ENCODE assay signal across 37 cellular contexts in the genomic region with DNA sequence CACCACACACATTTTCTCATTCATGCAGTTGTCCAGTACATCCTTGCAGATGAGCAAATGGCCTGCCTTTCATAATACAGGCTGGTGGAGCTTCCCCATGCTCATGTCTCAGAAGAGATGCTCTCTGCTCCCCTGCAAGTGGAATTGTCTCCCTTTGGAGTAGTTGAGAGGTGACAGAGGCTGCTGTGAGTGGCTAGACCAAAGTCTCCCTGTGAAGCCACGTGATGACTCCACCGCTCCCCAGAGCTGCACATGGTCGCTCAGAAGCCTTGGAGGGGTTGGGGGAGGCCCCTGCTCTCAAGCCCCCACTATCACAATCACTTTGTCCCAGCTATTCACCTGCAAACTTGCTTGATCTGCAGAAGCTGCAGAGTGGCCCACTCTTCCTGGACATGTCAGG. TPM values are rescaled to one million over a fixed set of nuclear protein-coding genes. Genes with fewer than 3 reads are reported as not detected.
"Had no signal": no experiment of that assay in that cellular context is flagged by ENCODE, and none has a peak within 500 bp of the region (broad histone marks: within the 10 kb centered on the region; RNA-seq: fewer than 3 reads in every experiment).

No MANE protein-coding gene starts in this region.

- H3K27me3 ChIP-seq: MG63, SJSA1 had no signal

- H3K4me3 ChIP-seq: MG63, Peyer's patch, SJSA1 had no signal

- H3K9me3 Mint-ChIP-seq: activated CD4-positive, alpha-beta T cell treated with anti-CD3 and anti-CD28 coated beads, Interleukin-2, amount 10 ng/mL, durations not matched to agents 24 days and 14 days; activated CD8-positive, alpha-beta T cell treated with anti-CD3 and anti-CD28 coated beads for 36 hours; activated naive CD8-positive, alpha-beta T cell treated with anti-CD3 and anti-CD28 coated beads for 36 hours; activated T-cell treated with anti-CD3 and anti-CD28 coated beads, Interleukin-2, amount 50 U/mL, for 72 hours; activated T-helper 17 cell treated with anti-CD3 and anti-CD28 coated beads, Interleukin-2, amount 50 U/mL, for 72 hours; central memory CD8-positive, alpha-beta T cell; T-helper 1 cell treated with Interleukin-12 subunit alpha and Interleukin-12 subunit beta and Interleukin-4 antibody, amounts not matched to agents 30 μg/mL and 1 μg/mL, for 36 hours; T-helper 2 cell treated with Interferon-gamma antibody and Interleukin-4, amounts not matched to agents 5 μg/mL and 100 μg/mL, for 36 hours had no signal

- ATAC-seq: activated CD8-positive, alpha-beta T cell treated with anti-CD3 and anti-CD28 coated beads for 36 hours; activated T-cell treated with anti-CD3 and anti-CD28 coated beads, Interleukin-2, amount 50 U/mL, for 72 hours; activated T-helper 17 cell treated with anti-CD3 and anti-CD28 coated beads, Interleukin-2, amount 50 U/mL, for 72 hours; PC-3 had no signal

- H3K27me3 Mint-ChIP-seq: activated CD4-positive, alpha-beta T cell treated with anti-CD3 and anti-CD28 coated beads, Interleukin-2, amount 10 ng/mL, durations not matched to agents 24 days and 14 days had no signal

- DNase-seq: activated CD4-positive, alpha-beta T cell treated with anti-CD3 and anti-CD28 coated beads, Interleukin-2, amount 10 ng/mL, durations not matched to agents 24 days and 14 days; activated CD4-positive, alpha-beta T cell treated with anti-CD3 and anti-CD28 coated beads, Interleukin-2, amount 50 U/mL, for 4 hours; activated CD8-positive, alpha-beta T cell treated with anti-CD3 and anti-CD28 coated beads for 36 hours; activated effector memory CD4-positive, alpha-beta T cell treated with anti-CD3 and anti-CD28 coated beads, Interleukin-2, amount 50 U/mL, for 16 hours; activated naive CD4-positive, alpha-beta T cell; activated naive CD4-positive, alpha-beta T cell treated with anti-CD3 and anti-CD28 coated beads, Interleukin-2, amount 50 U/mL, for 16 hours; activated naive CD8-positive, alpha-beta T cell treated with anti-CD3 and anti-CD28 coated beads for 36 hours; activated T-cell treated with anti-CD3 and anti-CD28 coated beads, Interleukin-2, amount 50 U/mL, for 1 hour; activated T-cell treated with anti-CD3 and anti-CD28 coated beads, Interleukin-2, amount 50 U/mL, for 72 hours; amniotic stem cell; aorta; brain microvascular endothelial cell; Kasumi-1; MG63; NCI-H1048; NCI-H1105 treated with DMSO at 0.1 percent for 48 hours; NCI-H1436; NCI-H1694; NCI-H1930; NCI-H2081 treated with DMSO at 0.1 percent for 48 hours; NCI-H226; NCI-H446 treated with DMSO at 0.1 percent for 48 hours; NCI-H524; NCI-H69; NK-92 treated with Interleukin-12 subunit alpha and Interleukin-12 subunit beta, amount 100 ng/mL, for 24 hours; PC-3; Peyer's patch; RPMI8226; SHP77 treated with DMSO at 0.1 percent for 48 hours; SK-N-SH had no signal

- H3K27ac Mint-ChIP-seq: activated CD4-positive, alpha-beta T cell treated with anti-CD3 and anti-CD28 coated beads, Interleukin-2, amount 10 ng/mL, durations not matched to agents 24 days and 14 days; activated CD8-positive, alpha-beta T cell treated with anti-CD3 and anti-CD28 coated beads for 36 hours; activated naive CD8-positive, alpha-beta T cell treated with anti-CD3 and anti-CD28 coated beads for 36 hours; activated T-cell treated with anti-CD3 and anti-CD28 coated beads, Interleukin-2, amount 50 U/mL, for 72 hours; activated T-helper 17 cell treated with anti-CD3 and anti-CD28 coated beads, Interleukin-2, amount 50 U/mL, for 72 hours; T-helper 1 cell treated with Interleukin-12 subunit alpha and Interleukin-12 subunit beta and Interleukin-4 antibody, amounts not matched to agents 30 μg/mL and 1 μg/mL, for 36 hours; T-helper 2 cell treated with Interferon-gamma antibody and Interleukin-4, amounts not matched to agents 5 μg/mL and 100 μg/mL, for 36 hours had no signal

- FAIRE-seq: TTC549 had no signal

- H3K4me1 Mint-ChIP-seq: activated CD4-positive, alpha-beta T cell treated with anti-CD3 and anti-CD28 coated beads, Interleukin-2, amount 10 ng/mL, durations not matched to agents 24 days and 14 days; activated naive CD8-positive, alpha-beta T cell treated with anti-CD3 and anti-CD28 coated beads for 36 hours; activated T-helper 17 cell treated with anti-CD3 and anti-CD28 coated beads, Interleukin-2, amount 50 U/mL, for 72 hours; central memory CD8-positive, alpha-beta T cell had no signal

- H3K4me3 Mint-ChIP-seq: activated CD4-positive, alpha-beta T cell treated with anti-CD3 and anti-CD28 coated beads, Interleukin-2, amount 10 ng/mL, durations not matched to agents 24 days and 14 days; activated CD8-positive, alpha-beta T cell treated with anti-CD3 and anti-CD28 coated beads for 36 hours; activated naive CD8-positive, alpha-beta T cell treated with anti-CD3 and anti-CD28 coated beads for 36 hours; activated T-cell treated with anti-CD3 and anti-CD28 coated beads, Interleukin-2, amount 50 U/mL, for 72 hours; activated T-helper 17 cell treated with anti-CD3 and anti-CD28 coated beads, Interleukin-2, amount 50 U/mL, for 72 hours; central memory CD8-positive, alpha-beta T cell; T-helper 1 cell treated with Interleukin-12 subunit alpha and Interleukin-12 subunit beta and Interleukin-4 antibody, amounts not matched to agents 30 μg/mL and 1 μg/mL, for 36 hours; T-helper 2 cell treated with Interferon-gamma antibody and Interleukin-4, amounts not matched to agents 5 μg/mL and 100 μg/mL, for 36 hours had no signal

- H3K36me3 Mint-ChIP-seq: activated naive CD8-positive, alpha-beta T cell treated with anti-CD3 and anti-CD28 coated beads for 36 hours had no signal

- H3K36me3 ChIP-seq: brain microvascular endothelial cell, MG63, Peyer's patch, SJSA1 had no signal

RNA-seq across cellular contexts. Expression of a gene that starts 1.5 kb away (rescaled TPM):
- total RNA-seq: activated CD4-positive, alpha-beta T cell treated with anti-CD3 and anti-CD28 coated beads, Interleukin-2, amount 10 ng/mL, durations not matched to agents 24 days and 14 days; activated CD8-positive, alpha-beta memory T cell treated with anti-CD3 and anti-CD28 coated beads for 36 hours; activated CD8-positive, alpha-beta T cell treated with anti-CD3 and anti-CD28 coated beads for 36 hours; activated naive CD8-positive, alpha-beta T cell treated with anti-CD3 and anti-CD28 coated beads for 36 hours; activated T-cell treated with anti-CD3 and anti-CD28 coated beads, Interleukin-2, amount 50 U/mL, for 72 hours; activated T-helper 17 cell treated with anti-CD3 and anti-CD28 coated beads, Interleukin-2, amount 50 U/mL, for 72 hours; Peyer's patch had no signal

RNA-seq across cellular contexts. Expression of a gene that starts 13.8 kb away (rescaled TPM):
- total RNA-seq: activated CD4-positive, alpha-beta T cell treated with anti-CD3 and anti-CD28 coated beads, Interleukin-2, amount 10 ng/mL, durations not matched to agents 24 days and 14 days; activated CD8-positive, alpha-beta memory T cell treated with anti-CD3 and anti-CD28 coated beads for 36 hours; activated CD8-positive, alpha-beta T cell treated with anti-CD3 and anti-CD28 coated beads for 36 hours; activated naive CD8-positive, alpha-beta T cell treated with anti-CD3 and anti-CD28 coated beads for 36 hours; activated T-cell treated with anti-CD3 and anti-CD28 coated beads, Interleukin-2, amount 50 U/mL, for 72 hours; activated T-helper 17 cell treated with anti-CD3 and anti-CD28 coated beads, Interleukin-2, amount 50 U/mL, for 72 hours had no signal
